2 cellular contexts compared by ENCODE assay signal in genomic region chr16:1407749-1408148, GRCh38.
TF ChIP-seq lines count a peak whose summit lies in the region.

No MANE protein-coding gene starts in this region.

TF ChIP-seq in IMR-90, 13 proteins besides CTCF, POLR2A, EP300 and RAD21:
- no peak for TF ChIP-seq BHLHE40 (IDR thresholded peaks at IDR 0.05; ENCODE audit: low read depth, low read length)
- TF ChIP-seq RCOR1 (IDR thresholded peaks at IDR 0.05; ENCODE audit: insufficient replicate concordance, low read length), result no peak
- TF ChIP-seq, protein P1, sequence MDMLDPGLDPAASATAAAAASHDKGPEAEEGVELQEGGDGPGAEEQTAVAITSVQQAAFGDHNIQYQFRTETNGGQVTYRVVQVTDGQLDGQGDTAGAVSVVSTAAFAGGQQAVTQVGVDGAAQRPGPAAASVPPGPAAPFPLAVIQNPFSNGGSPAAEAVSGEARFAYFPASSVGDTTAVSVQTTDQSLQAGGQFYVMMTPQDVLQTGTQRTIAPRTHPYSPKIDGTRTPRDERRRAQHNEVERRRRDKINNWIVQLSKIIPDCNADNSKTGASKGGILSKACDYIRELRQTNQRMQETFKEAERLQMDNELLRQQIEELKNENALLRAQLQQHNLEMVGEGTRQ (IDR thresholded peaks at IDR 0.05; ENCODE audit: low read depth, low read length), result no peak
- TF ChIP-seq SMC3 (IDR thresholded peaks at IDR 0.05; ENCODE audit: low read depth, low read length), result no peak
- TF ChIP-seq ELK1 (IDR thresholded peaks at IDR 0.05; ENCODE audit: borderline replicate concordance, low read depth, low read length), result no peak
- TF ChIP-seq MAZ (IDR thresholded peaks at IDR 0.05; ENCODE audit: borderline replicate concordance, low read depth, low read length), result no peak
- no peak for TF ChIP-seq CHD1 (IDR thresholded peaks at IDR 0.05; ENCODE audit: low read depth, low read length)
- TF ChIP-seq NFE2L2 (IDR thresholded peaks at IDR 0.05; ENCODE audit: low read depth, low read length), result no peak
- no peak for TF ChIP-seq CEBPB (IDR thresholded peaks at IDR 0.05; ENCODE audit: low read depth, low read length)
- TF ChIP-seq FOS (IDR thresholded peaks at IDR 0.05; ENCODE audit: low read depth, low read length), result no peak
- no peak for TF ChIP-seq MXI1 (IDR thresholded peaks at IDR 0.05; ENCODE audit: borderline replicate concordance, low read depth, low read length)
- no peak for TF ChIP-seq RFX5 (IDR thresholded peaks at IDR 0.05; ENCODE audit: low read depth, low read length)
- TF ChIP-seq MAFK (IDR thresholded peaks at IDR 0.05; ENCODE audit: low read depth, low read length), result no peak
TF ChIP-seq in IMR-90: peak in this region for 0.

TF ChIP-seq in endothelial cell of umbilical vein, 7 proteins besides CTCF, POLR2A, EP300 and RAD21:
- no peak for TF ChIP-seq POLR2AphosphoS5 (IDR thresholded peaks at IDR 0.05; ENCODE audit: insufficient read depth, low read depth, low read length)
- TF ChIP-seq, protein P2, sequence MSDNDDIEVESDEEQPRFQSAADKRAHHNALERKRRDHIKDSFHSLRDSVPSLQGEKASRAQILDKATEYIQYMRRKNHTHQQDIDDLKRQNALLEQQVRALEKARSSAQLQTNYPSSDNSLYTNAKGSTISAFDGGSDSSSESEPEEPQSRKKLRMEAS (IDR thresholded peaks at IDR 0.05; ENCODE audit: insufficient read depth, insufficient read length), result no peak
- TF ChIP-seq EZH2 (IDR thresholded peaks at IDR 0.05; ENCODE audit: borderline replicate concordance, low read depth, low read length, severe bottlenecking), result no peak
- TF ChIP-seq JUN (IDR thresholded peaks at IDR 0.05; ENCODE audit: borderline replicate concordance, insufficient read depth, insufficient read length, low read depth), result no peak
- TF ChIP-seq FOS (IDR thresholded peaks at IDR 0.05; ENCODE audit: borderline replicate concordance, insufficient read depth, low read length), result no peak
- no peak for TF ChIP-seq MYC (IDR thresholded peaks at IDR 0.05; ENCODE audit: low read depth, low read length)
- no peak for TF ChIP-seq GATA2 (IDR thresholded peaks at IDR 0.05; ENCODE audit: insufficient read depth, insufficient read length, low read depth, low read length)
TF ChIP-seq in endothelial cell of umbilical vein: peak in this region for 0.
